In genomic region chr3:74630602-74631001, GRCh38 we compare ENCODE assay signal across 18 cellular contexts. TPM values are rescaled to one million over a fixed set of nuclear protein-coding genes. Genes with fewer than 3 reads are reported as not detected.
DNase-seq lines count a peak whose midpoint lies in the region; ATAC-seq and TF ChIP-seq lines count a peak whose summit lies in the region.
"Had no signal": no experiment of that assay in that cellular context is flagged by ENCODE, and none has a peak within 500 bp of the region (broad histone marks: within the 10 kb centered on the region; RNA-seq: fewer than 3 reads in every experiment).

No MANE protein-coding gene starts in this region.

- in situ Hi-C loops in mammary epithelial cell (cut with MboI; ENCODE audit: low sequenced_read_pairs in 2 of 2) = no loop called here

- ATAC-seq in GM23338 = no peak
- ATAC-seq: effector memory CD8-positive, alpha-beta T cell; K562 had no signal

- no peak overlapping the region for H3K4me3 ChIP-seq in GM23338
- no peak overlapping the region for H3K4me3 ChIP-seq in mammary epithelial cell (replicated peaks in 1 of 3; ENCODE audit: insufficient read depth in 1 of 3, low read depth in 2 of 3, low read length in 3 of 3)
- H3K4me3 ChIP-seq in kidney epithelial cell (ENCODE audit: low read depth, low read length) = no peak overlapping the region
- H3K4me3 ChIP-seq: HAP-1, K562, SK-N-MC, stomach had no signal

- BruUV-seq in mammary epithelial cell (replicated peaks; lab: Mats Ljungman, UMichigan) = no TSS peak

- dilution Hi-C loops in mammary epithelial cell (cut with HindIII; ENCODE audit: low sequenced_read_pairs) = no loop called here

- H3K79me2 ChIP-seq in GM23338 (replicated peaks; ENCODE audit: insufficient read depth) (no peaks in the 10 kb centered on the region), mammary epithelial cell (ENCODE audit: insufficient read depth, low read length) (no peaks in the 10 kb centered on the region)

- H4K20me1 ChIP-seq in GM23338 (replicated peaks; ENCODE audit: insufficient read depth) = no peaks in the 10 kb centered on the region
- H4K20me1 ChIP-seq in mammary epithelial cell (ENCODE audit: insufficient read depth, low read length) = no peaks in the 10 kb centered on the region

- H3K36me3 ChIP-seq in GM23338 (ENCODE audit: insufficient read depth) (no peaks in the 10 kb centered on the region), mammary epithelial cell (ENCODE audit: insufficient read depth, low read length) (no peaks in the 10 kb centered on the region), kidney epithelial cell (ENCODE audit: control insufficient read depth, insufficient read depth, low read length) (no peaks in the 10 kb centered on the region)
- H3K36me3 ChIP-seq: HAP-1, neutrophil, stomach had no signal

- intact Hi-C loops in mammary epithelial cell (cut with micrococcal nuclease) = loop anchor here (1.0 to 10.0 kb wide), 5 partner anchors 214 to 766 kb away; no protein-coding TSS in a partner anchor

- H3K9ac ChIP-seq in mammary epithelial cell (ENCODE audit: insufficient read depth, low read length) = no peak overlapping the region

- TF ChIP-seq CTCF in 22Rv1 (IDR thresholded peaks at IDR 0.05) (peak; percentile 44), GM23338 (conservative IDR thresholded peaks at IDR 0.05; ENCODE audit: low read depth in 2 of 2) (peak; percentile 39 to 44), mammary epithelial cell (conservative IDR thresholded peaks at IDR 0.05 in 1 of 2, IDR thresholded peaks at IDR 0.05 in 1 of 2; ENCODE audit: extremely low read depth in 1 of 2, insufficient read depth in 1 of 2, low read depth in 1 of 2, low read length in 2 of 2) (peak; percentile 27 to 57), kidney epithelial cell (IDR thresholded peaks at IDR 0.05; ENCODE audit: insufficient read depth, low read length, poor library complexity, severe bottlenecking) (peak; percentile 13)

- 49% methylated on average over 4 of the region's 4 CpGs for WGBS in mammary epithelial cell (ENCODE audit: low coverage, missing lambda C conversion rate)

- CTCF ChIA-PET in mammary epithelial cell (lab: Charles Lee; ENCODE audit: low non-redundant PET) = no interaction called here

- no peaks in the 10 kb centered on the region for H3K9me3 ChIP-seq in mammary epithelial cell (replicated peaks; ENCODE audit: insufficient read depth, low read length)
- H3K9me3 ChIP-seq: HAP-1, neutrophil, stomach had no signal

- no peaks in the 10 kb centered on the region for H3K27me3 ChIP-seq in GM23338 (ENCODE audit: insufficient read depth)
- no peaks in the 10 kb centered on the region for H3K27me3 ChIP-seq in mammary epithelial cell (ENCODE audit: insufficient read depth, low read length)
- no peaks in the 10 kb centered on the region for H3K27me3 ChIP-seq in kidney epithelial cell (ENCODE audit: control insufficient read depth, insufficient read depth, low read length)
- H3K27me3 ChIP-seq: neutrophil, stomach had no signal

- H3K4me2 ChIP-seq in GM23338 (no peak overlapping the region), mammary epithelial cell (ENCODE audit: insufficient read depth, low read depth, low read length) (no peak overlapping the region)

- no peaks in the 10 kb centered on the region for H3K27me3 Mint-ChIP-seq in GM23338 (ENCODE audit: insufficient read depth, low read depth, poor library complexity)
- H3K27me3 Mint-ChIP-seq: activated naive CD8-positive, alpha-beta T cell; effector memory CD8-positive, alpha-beta T cell had no signal

- H3K9me3 Mint-ChIP-seq in GM23338 = no peaks in the 10 kb centered on the region

- H3K9me2 ChIP-seq in GM23338 (ENCODE audit: insufficient read depth) = no peaks in the 10 kb centered on the region

- H3K4me3 Mint-ChIP-seq in GM23338 = no peak overlapping the region
- H3K4me3 Mint-ChIP-seq: activated naive CD8-positive, alpha-beta T cell; effector memory CD8-positive, alpha-beta T cell had no signal

- H2AFZ ChIP-seq in GM23338 (no peak overlapping the region), mammary epithelial cell (ENCODE audit: low read depth, low read length) (no peak overlapping the region)

- no peaks in the 10 kb centered on the region for H3F3A ChIP-seq in GM23338 (replicated peaks; ENCODE audit: low read depth)

- H3K4me1 ChIP-seq in GM23338 (ENCODE audit: insufficient read depth) (no peaks in the 10 kb centered on the region), mammary epithelial cell (ENCODE audit: insufficient read depth, low read length) (peaks cover 6% of the 10 kb centered on the region)
- H3K4me1 ChIP-seq: HAP-1, stomach had no signal

- H3K4me1 Mint-ChIP-seq in GM23338 = no peaks in the 10 kb centered on the region

- DNase-seq in GM23338 (ENCODE audit: low spot score) = peak; percentile 25
- peak; percentile 46 for DNase-seq in mammary epithelial cell
- no peak for DNase-seq in kidney epithelial cell (ENCODE audit: low read depth)
- DNase-seq in iPS-NIHi7 (ENCODE audit: extremely low spot score) = no peak
- DNase-seq in substantia nigra (lab: John Stamatoyannopoulos, UW) = no peak
- no peak for DNase-seq in NCI-H345 treated with DMSO at 0.1 percent for 48 hours (lab: John Stamatoyannopoulos, UW; ENCODE audit: unreplicated experiment)
- no peak for DNase-seq in stimulated activated naive CD4-positive, alpha-beta T cell treated with Interleukin-2 at 50 U/mL for 16 hours (lab: John Stamatoyannopoulos, UW)
- DNase-seq: effector memory CD8-positive, alpha-beta T cell; islet precursor cell; NCI-H226; stimulated activated CD4-positive, alpha-beta T cell treated with anti-CD3 and anti-CD28 coated beads, Interleukin-2, amount 100 ng/mL, for 48 hours; stomach had no signal

- no peak overlapping the region for H3K27ac ChIP-seq in 22Rv1
- no peak overlapping the region for H3K27ac ChIP-seq in GM23338 (ENCODE audit: low read depth)
- no peak overlapping the region for H3K27ac ChIP-seq in mammary epithelial cell (ENCODE audit: insufficient read depth, low read depth, low read length)
- H3K27ac ChIP-seq in substantia nigra (ENCODE audit: low read depth, low read length, poor library complexity, severe bottlenecking) = no peak overlapping the region
- H3K27ac ChIP-seq: neutrophil, SK-N-MC, stomach had no signal

- H3K27ac Mint-ChIP-seq in GM23338 = no peak overlapping the region
- H3K27ac Mint-ChIP-seq: activated naive CD8-positive, alpha-beta T cell; effector memory CD8-positive, alpha-beta T cell had no signal

- no peaks in the 10 kb centered on the region for H3K36me3 Mint-ChIP-seq in GM23338 (ENCODE audit: low read depth)
- H3K36me3 Mint-ChIP-seq: activated naive CD8-positive, alpha-beta T cell had no signal

TF ChIP-seq in GM23338, 12 proteins besides CTCF, POLR2A, EP300 and RAD21 (continues in another document):
- TF ChIP-seq ETS1 (IDR thresholded peaks at IDR 0.05) (no peak), EZH2phosphoT487 (IDR thresholded peaks at IDR 0.05; ENCODE audit: unreplicated experiment) (no peak), ZNF114 (CRISPR knock-in tag; IDR thresholded peaks at IDR 0.05) (no peak), EZH2 (IDR thresholded peaks at IDR 0.05; ENCODE audit: low read depth, unreplicated experiment) (no peak), NANOG (IDR thresholded peaks at IDR 0.05; ENCODE audit: borderline replicate concordance) (no peak)

RNA-seq across cellular contexts. Expression of gene CNTN3, which starts 16.1 kb away (rescaled TPM):
- 0.04 and 0.24 TPM in 2 replicates for total RNA-seq in GM23338 (2014; rRNA removed; shearing (Covaris generic))
- polyA plus RNA-seq in GM23338 (2016; fragmentation: Nextera tagmentation; extraction: Ambion mirVana) (0.05 and 0.19 TPM in 2 replicates), mammary epithelial cell (11.9 TPM)
- total RNA-seq in mammary epithelial cell (10 to 100 TPM; 29.8 to 32.7 TPM), kidney epithelial cell (2.0 and 2.6 TPM in 2 replicates)
- 22.9 TPM for polyA minus RNA-seq in mammary epithelial cell

Comparison
In these comparisons a context has a peak if more than half of its experiments do, and no peak if none do; other contexts are left out.
1. DNase-seq: peak in GM23338 (single experiment) and mammary epithelial cell (single experiment); none in kidney epithelial cell (single experiment), iPS-NIHi7 (single experiment), substantia nigra (0 of 49), NCI-H345 treated with DMSO at 0.1 percent for 48 hours (single experiment) and stimulated activated naive CD4-positive, alpha-beta T cell treated with Interleukin-2 at 50 U/mL for 16 hours (single experiment).
2. Peak in every context shown above with its lines, with median percentiles within 50 percentile points of each other: CTCF ChIP-seq.